9 cellular contexts compared by ENCODE assay signal in genomic region chr10:117684673-117685211, GRCh38.
DNase-seq lines count a peak whose midpoint lies in the region; ATAC-seq and TF ChIP-seq lines count a peak whose summit lies in the region.
"Had no signal": no experiment of that assay in that cellular context is flagged by ENCODE, and none has a peak within 500 bp of the region (broad histone marks: within the 10 kb centered on the region; RNA-seq: fewer than 3 reads in every experiment).

No MANE protein-coding gene starts in this region.

- no peak overlapping the region for H3K9ac ChIP-seq in PC-3 (ENCODE audit: low read length)

- intact Hi-C loops in PC-3 (cut with micrococcal nuclease) (no loop called here), left ventricle myocardium inferior (cut with micrococcal nuclease) (no loop called here)

- H4K20me1 ChIP-seq in PC-3 (ENCODE audit: low read length): no peaks in the 10 kb centered on the region

- no peak for ATAC-seq in PC-3
- ATAC-seq in GM21825 (IDR thresholded peaks at IDR 0.05; ENCODE audit: unreplicated experiment): no peak

- H3K27ac ChIP-seq in PC-3 (ENCODE audit: low read length) (0 out of 2 replicates have a peak overlapping the region, but pooled peaks have one; percentile 18), left ventricle myocardium inferior (replicated peaks) (no peak overlapping the region)
- H3K27ac ChIP-seq: epithelial cell of prostate had no signal

- BruUV-seq in PC-3 (replicated peaks; lab: Mats Ljungman, UMichigan): no TSS peak

- DNase-seq in GM12865 (ENCODE audit: low read depth) (peak; percentile 16), PC-3 (peak; percentile 51), left ventricle myocardium inferior (peak; percentile 34), stromal cell of bone marrow (ENCODE audit: low read depth) (peak; percentile 13), KBM-7 (no peak), OCI-M2 (lab: John Stamatoyannopoulos, UW; ENCODE audit: unreplicated experiment) (no peak)
- DNase-seq: activated B cell treated with CpG ODN at 0.5 μM for 24 hours had no signal

- in situ Hi-C loops in KBM-7 (cut with MboI; ENCODE audit: low pct_unique_long_range_greater_than_20kb, low sequenced_read_pairs): no loop called here

- H3K9me2 ChIP-seq in PC-3 (replicated peaks; ENCODE audit: low read length): no peaks in the 10 kb centered on the region

- no peaks in the 10 kb centered on the region for H3F3A ChIP-seq in PC-3 (ENCODE audit: low read length, unreplicated experiment)

- peak overlapping the region; percentile 51 for H3K4me2 ChIP-seq in PC-3 (ENCODE audit: low read length)

- H3K36me3 ChIP-seq in PC-3 (ENCODE audit: low read depth, low read length) (no peaks in the 10 kb centered on the region), left ventricle myocardium inferior (no peaks in the 10 kb centered on the region)

- CTCF ChIA-PET in PC-3 (lab: Charles Lee): no interaction called here

- 0 out of 2 replicates have a peak overlapping the region, but pooled peaks have one; percentile 30 for H2AFZ ChIP-seq in PC-3 (ENCODE audit: low read length)

- no peaks in the 10 kb centered on the region for H3K79me2 ChIP-seq in PC-3 (ENCODE audit: low read length)

- POLR2A ChIA-PET in PC-3 (lab: Charles Lee; ENCODE audit: unreplicated experiment): no interaction called here

- peaks cover 8% of the 10 kb centered on the region for H3K27me3 ChIP-seq in PC-3 (ENCODE audit: low read length)
- peaks cover 64% of the 10 kb centered on the region for H3K27me3 ChIP-seq in left ventricle myocardium inferior (ENCODE audit: low read depth)

- TF ChIP-seq CTCF in GM12865 (IDR thresholded peaks at IDR 0.05; ENCODE audit: insufficient read depth, low read depth, low read length, missing control alignments): peak; percentile 33
- TF ChIP-seq CTCF in PC-3 (conservative IDR thresholded peaks at IDR 0.05; ENCODE audit: low read depth, low read length): peak; percentile 44; the same call in 1 of the 2 replicates
- TF ChIP-seq CTCF in left ventricle myocardium inferior (IDR thresholded peaks at IDR 0.05; ENCODE audit: borderline replicate concordance): no peak

- H3K9me3 ChIP-seq in PC-3 (ENCODE audit: low read length) (no peaks in the 10 kb centered on the region), left ventricle myocardium inferior (replicated peaks) (no peaks in the 10 kb centered on the region)

- H3K4me1 ChIP-seq in PC-3 (ENCODE audit: insufficient read depth, low read length) (peaks cover 24% of the 10 kb centered on the region), left ventricle myocardium inferior (peaks cover 4% of the 10 kb centered on the region)

- H3K4me3 ChIP-seq in GM12865 (ENCODE audit: low read depth, low read length) (no peak overlapping the region), PC-3 (ENCODE audit: low read length) (no peak overlapping the region), left ventricle myocardium inferior (no peak overlapping the region)

Comparison
In these comparisons a context has a peak if more than half of its experiments do, and no peak if none do; other contexts are left out.
1. DNase-seq: peak in GM12865 (single experiment), PC-3 (single experiment), left ventricle myocardium inferior (single experiment) and stromal cell of bone marrow (single experiment); none in KBM-7 (single experiment) and OCI-M2 (single experiment).